In genomic region chr6:30075094-30075986, GRCh38 we compare ENCODE assay signal across 8 cellular contexts. TPM values are rescaled to one million over a fixed set of nuclear protein-coding genes. Genes with fewer than 3 reads are reported as not detected.
A peak's percentile ranks its signal among the peaks of the same experiment; 100 is the strongest.
DNase-seq lines count a peak whose midpoint lies in the region; ATAC-seq and TF ChIP-seq lines count a peak whose summit lies in the region.

RNF39 (minus strand) TSS chr6:30075769; CDS start chr6:30075585, 184 bp downstream.

- no peaks in the 10 kb centered on the region for H3K9me2 ChIP-seq in Karpas-422 (replicated peaks; ENCODE audit: insufficient read depth, low read length)

- H3K27ac ChIP-seq in HUES48 (ENCODE audit: low read depth, low read length) (no peak within 1 kb of the TSS), upper lobe of right lung (peak within 1 kb of the TSS; percentile 42), Karpas-422 (ENCODE audit: low read length) (no peak within 1 kb of the TSS)

- H3K4me2 ChIP-seq in Karpas-422 (ENCODE audit: low read depth, low read length, poor library complexity, severe bottlenecking) = no peak within 1 kb of the TSS

- no peaks in the 10 kb centered on the region for H3K79me2 ChIP-seq in Karpas-422 (ENCODE audit: low read length)

- peaks cover 21% of the 10 kb centered on the region; the same call in 1 of the 2 replicates for H3K4me1 ChIP-seq in HUES48 (ENCODE audit: control insufficient read depth, insufficient read depth, low read length)
- peaks cover 6% of the 10 kb centered on the region for H3K4me1 ChIP-seq in upper lobe of right lung
- H3K4me1 ChIP-seq in Karpas-422 (ENCODE audit: low read length) = no peaks in the 10 kb centered on the region

- H3K4me3 ChIP-seq in AG10803 (ENCODE audit: low read length) (peak within 1 kb of the TSS; percentile 5), HUES48 (ENCODE audit: low read depth, low read length) (peak within 1 kb of the TSS; percentile 68), upper lobe of right lung (peak within 1 kb of the TSS; percentile 55), Karpas-422 (ENCODE audit: low read length) (no peak within 1 kb of the TSS)

- intact Hi-C loops in upper lobe of right lung (cut with DNase I) = no loop called here

- ATAC-seq in left lobe of liver (peak; percentile 67), upper lobe of right lung (peak; percentile 85)

- no peaks in the 10 kb centered on the region for H4K20me1 ChIP-seq in Karpas-422 (ENCODE audit: insufficient read depth, low read depth, low read length)

- no peak for DNase-seq in AG10803 (ENCODE audit: low read depth)
- peak; percentile 35 for DNase-seq in amniotic epithelial cell (ENCODE audit: low read depth)
- DNase-seq in left lobe of liver (ENCODE audit: low spot score) = no peak
- DNase-seq in upper lobe of right lung = no peak
- DNase-seq in GM19240 (ENCODE audit: insufficient read length, low spot score) = no peak
- DNase-seq in DMS114 treated with DMSO at 0.1 percent for 48 hours (lab: John Stamatoyannopoulos, UW; ENCODE audit: unreplicated experiment) = no peak
- no peak for DNase-seq in Karpas-422

- no peaks in the 10 kb centered on the region for H3K36me3 ChIP-seq in HUES48 (ENCODE audit: control insufficient read depth, insufficient read depth, low read length)
- no peaks in the 10 kb centered on the region for H3K36me3 ChIP-seq in upper lobe of right lung
- H3K36me3 ChIP-seq in Karpas-422 (ENCODE audit: insufficient read depth, low read length) = no peaks in the 10 kb centered on the region

- H3K9me3 ChIP-seq in HUES48 (ENCODE audit: control insufficient read depth, insufficient read depth, low read length) (no peaks in the 10 kb centered on the region), upper lobe of right lung (no peaks in the 10 kb centered on the region), Karpas-422 (ENCODE audit: low read length) (no peaks in the 10 kb centered on the region)

- peak; percentile 39 for TF ChIP-seq CTCF in AG10803 (conservative IDR thresholded peaks at IDR 0.05; ENCODE audit: low read length)
- TF ChIP-seq CTCF in upper lobe of right lung (IDR thresholded peaks at IDR 0.05) = peak; percentile 41

- H3K9ac ChIP-seq in HUES48 (ENCODE audit: low read depth, low read length) = no peak within 1 kb of the TSS
- H3K9ac ChIP-seq in Karpas-422 (ENCODE audit: low read length) = no peak within 1 kb of the TSS

- no peak within 1 kb of the TSS for H2AFZ ChIP-seq in Karpas-422 (ENCODE audit: low read length)

- H3K27me3 ChIP-seq in HUES48 (ENCODE audit: control insufficient read depth, insufficient read depth, low read length) (peaks cover 95% of the 10 kb centered on the region), upper lobe of right lung (peaks cover 27% of the 10 kb centered on the region), Karpas-422 (ENCODE audit: low read length) (no peaks in the 10 kb centered on the region)

RNA-seq across cellular contexts. Expression of gene RNF39, which starts in this region (rescaled TPM):
- total RNA-seq in left lobe of liver = 0.08 TPM
- total RNA-seq in upper lobe of right lung = 2.4 TPM
- not detected in 2 replicates for total RNA-seq in Karpas-422 (2014; rRNA removed; shearing (Covaris generic); ENCODE audit: low replicate concordance)

Comparison
In these comparisons a context has a peak if more than half of its experiments do, and no peak if none do; other contexts are left out.
1. Peak in ATAC-seq in left lobe of liver; RNA of the gene not detected or under 1 TPM.